In the genomic region with DNA sequence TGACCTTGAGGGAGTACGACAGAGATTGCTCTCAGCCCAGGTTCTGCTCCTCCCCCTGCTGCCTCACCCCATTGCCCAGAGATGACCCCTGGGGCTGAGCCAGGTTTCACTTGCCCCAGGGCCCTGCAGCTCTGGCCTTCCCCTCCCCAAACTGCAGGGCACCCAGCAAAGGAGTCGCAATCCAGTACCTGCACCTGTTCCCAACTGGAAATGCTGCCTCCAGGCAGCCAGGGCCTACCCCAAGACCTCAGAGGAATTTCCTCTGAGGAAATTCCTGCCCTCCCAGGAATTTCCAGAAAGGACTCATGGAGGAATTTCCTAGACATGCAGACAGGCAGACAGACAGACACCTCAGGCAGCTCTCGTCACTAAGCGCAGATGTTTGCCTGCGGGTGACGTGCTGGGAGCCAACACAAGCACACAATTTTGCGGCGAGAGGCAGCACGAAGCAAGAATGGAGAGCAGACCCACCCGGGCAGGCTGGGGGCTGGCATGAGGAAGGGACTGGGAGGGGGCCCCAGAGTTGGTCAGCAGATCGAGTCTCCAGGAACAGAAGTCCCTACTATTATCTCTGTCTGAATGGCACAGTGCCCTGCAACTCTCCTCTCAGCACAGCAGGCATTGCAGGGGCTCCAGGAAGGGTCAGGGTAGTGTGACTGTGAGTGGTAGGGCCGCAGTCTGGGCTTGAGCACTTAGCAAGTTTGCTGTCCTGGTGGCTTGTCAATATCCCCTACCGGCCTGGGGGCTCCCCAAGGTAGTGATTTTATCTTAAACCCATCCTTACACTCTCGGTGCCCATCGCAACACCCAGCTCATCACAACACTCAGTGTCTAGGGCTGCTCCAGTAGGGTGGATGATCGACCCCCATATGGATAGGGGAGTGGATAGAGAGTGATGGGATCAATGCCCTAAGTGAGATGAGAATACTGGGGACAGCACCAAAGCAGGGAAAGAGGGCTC, we compare ENCODE assay signal across 13 cellular contexts. TPM values are rescaled to one million over a fixed set of nuclear protein-coding genes. Genes with fewer than 3 reads are reported as not detected.
DNase-seq lines count a peak whose midpoint lies in the region; ATAC-seq, FAIRE-seq and TF ChIP-seq lines count a peak whose summit lies in the region.
"Had no signal": no experiment of that assay in that cellular context is flagged by ENCODE, and none has a peak within 500 bp of the region (broad histone marks: within the 10 kb centered on the region; RNA-seq: fewer than 3 reads in every experiment).

No MANE protein-coding gene starts in this region.

- no peaks in the 10 kb centered on the region for H3K9me1 ChIP-seq in endothelial cell of umbilical vein (replicated peaks; ENCODE audit: control insufficient read depth, extremely low read depth, insufficient read depth, low read length)

- H3K27me3 Mint-ChIP-seq in glutamatergic neuron (ENCODE audit: unreplicated experiment): peaks cover 21% of the 10 kb centered on the region

- H3K4me2 ChIP-seq in endothelial cell of umbilical vein (ENCODE audit: insufficient read depth, low read length): peak overlapping the region; percentile 33

- H3K27ac Mint-ChIP-seq in glutamatergic neuron (ENCODE audit: unreplicated experiment): no peak overlapping the region
- H3K27ac Mint-ChIP-seq: B cell had no signal

- peaks cover 43% of the 10 kb centered on the region for H3K4me1 ChIP-seq in endothelial cell of umbilical vein (ENCODE audit: control insufficient read depth, extremely low read depth, insufficient read depth, low read length)
- H3K4me1 ChIP-seq in mucosa of descending colon (ENCODE audit: low read depth): peaks cover 28% of the 10 kb centered on the region
- peaks cover 27 to 42% (median 37%) of the 10 kb centered on the region in 6 donors for H3K4me1 ChIP-seq in spleen
- peaks cover 18% of the 10 kb centered on the region for H3K4me1 ChIP-seq in psoas muscle

- H2AFZ ChIP-seq in endothelial cell of umbilical vein (ENCODE audit: low read depth, low read length): no peak overlapping the region

- H3K27me3 ChIP-seq in BJ (ENCODE audit: control insufficient read depth, insufficient read depth, low read length) (peaks cover 55% of the 10 kb centered on the region), endothelial cell of umbilical vein (ENCODE audit: control insufficient read depth in 2 of 2, insufficient read depth in 2 of 2, low read length in 2 of 2) (peaks cover 0 to 4% of the 10 kb centered on the region in 2 experiments), spleen (replicated peaks in 1 of 7) (peaks cover 0 to 57% (median 35%) of the 10 kb centered on the region in 7 donors), psoas muscle (ENCODE audit: insufficient read depth in 3 of 3, low read length in 2 of 3) (peaks cover 0 to 31% (median 0%) of the 10 kb centered on the region in 3 donors)

- DNase-seq in BJ (ENCODE audit: low read depth): peak; percentile 1
- peak; percentile 91 for DNase-seq in RPMI8226
- DNase-seq in endothelial cell of umbilical vein (ENCODE audit: low read depth, low spot score): peak; percentile 83
- DNase-seq in mucosa of descending colon: peak; percentile 66 to 75 (median 67)
- DNase-seq in activated effector memory CD4-positive, alpha-beta T cell treated with Interleukin-2 at 50 U/mL for 16 hours: no peak
- DNase-seq in glutamatergic neuron: no peak
- DNase-seq in spleen: no peak
- no peak for DNase-seq in psoas muscle
- DNase-seq: activated CD4-positive, alpha-beta T cell treated with anti-CD3 and anti-CD28 coated beads, Interleukin-2, amount 50 U/mL, for 4 hours; amniotic stem cell; naive thymus-derived CD8-positive, alpha-beta T cell; NCI-H2081 had no signal

- H3K4me1 Mint-ChIP-seq in glutamatergic neuron (ENCODE audit: low read depth, unreplicated experiment): peaks cover 15% of the 10 kb centered on the region

- H3K9me3 ChIP-seq in endothelial cell of umbilical vein (replicated peaks; ENCODE audit: control insufficient read depth, insufficient read depth, low read length): no peaks in the 10 kb centered on the region
- no peaks in the 10 kb centered on the region for H3K9me3 ChIP-seq in mucosa of descending colon
- H3K9me3 ChIP-seq in spleen: no peaks in the 10 kb centered on the region
- H3K9me3 ChIP-seq in psoas muscle: no peaks in the 10 kb centered on the region

- dilution Hi-C loops in endothelial cell of umbilical vein (cut with MboI; ENCODE audit: extremely low pct_ligation_motif_present, low sequenced_read_pairs): no loop called here

- CTCF ChIA-PET in BJ (lab: Yijun Ruan, JAX): interaction anchor here (0.8 to 2.9 kb wide), 6 partner anchors 10 to 48 kb away, joined by 3 to 11 read pairs (median 6); partner anchors contain the start of gene KRTCAP2
- CTCF ChIA-PET in endothelial cell of umbilical vein (lab: Charles Lee): interaction anchor here (0.6 to 15.5 kb wide), 11 partner anchors 9 to 844 kb away, joined by 3 to 204 read pairs (median 5); partner anchors contain the start of genes KRTCAP2 and SLC50A1

- POLR2A ChIA-PET in BJ (lab: Charles Lee): no interaction called here
- POLR2A ChIA-PET in endothelial cell of umbilical vein (lab: Charles Lee): interaction anchor here (0.7 kb wide), 1 partner anchor 164 kb away, joined by 3 read pairs; no protein-coding TSS in a partner anchor

- TF ChIP-seq CTCF in BJ (IDR thresholded peaks at IDR 0.05; ENCODE audit: insufficient read depth, low read depth, low read length) (no peak), endothelial cell of umbilical vein (IDR thresholded peaks at IDR 0.05; ENCODE audit: extremely low read depth in 1 of 2, insufficient read depth in 1 of 2, low read depth in 1 of 2, low read length in 2 of 2) (no peak), mucosa of descending colon (IDR thresholded peaks at IDR 0.05) (no peak), glutamatergic neuron (IDR thresholded peaks at IDR 0.05; ENCODE audit: partially characterized antibody, unreplicated experiment) (no peak), spleen (IDR thresholded peaks at IDR 0.05 in 8 of 11, conservative IDR thresholded peaks at IDR 0.05 in 3 of 11) (no peak), psoas muscle (IDR thresholded peaks at IDR 0.05) (no peak)

- no peaks in the 10 kb centered on the region for H3K36me3 Mint-ChIP-seq in glutamatergic neuron (ENCODE audit: unreplicated experiment)
- H3K36me3 Mint-ChIP-seq: naive thymus-derived CD8-positive, alpha-beta T cell had no signal

- 80 to 94% (median 88%) methylated on average over 16 of the region's 16 CpGs for WGBS in spleen, 5 donors
- WGBS in psoas muscle, 3 donors: 67 to 71% (median 69%) methylated on average over 16 of the region's 16 CpGs

- peak overlapping the region; percentile 59 for H3K9ac ChIP-seq in endothelial cell of umbilical vein (replicated peaks; ENCODE audit: extremely low read depth, insufficient read depth, low read length)

- intact Hi-C loops in endothelial cell of umbilical vein (cut with micrococcal nuclease): loop anchor here (1.0 to 5.0 kb wide), 2 partner anchors 30 to 152 kb away; partner anchors contain the start of genes CKS1B and SHC1
- intact Hi-C loops in mucosa of descending colon (cut with DNase I, micrococcal nuclease): no loop called here
- intact Hi-C loops in spleen (cut with DNase I; ENCODE audit: low total_unique reads): no loop called here
- intact Hi-C loops in psoas muscle (cut with DNase I): loop anchor here (5.0 kb wide), 2 partner anchors 32 to 43 kb away; no protein-coding TSS in a partner anchor

- peak; percentile 55 for FAIRE-seq in endothelial cell of umbilical vein (lab: Jason Lieb, UNC)

- TF ChIP-seq POLR2A in endothelial cell of umbilical vein (IDR thresholded peaks at IDR 0.05; ENCODE audit: low read depth, low read length): no peak
- no peak for TF ChIP-seq POLR2A in spleen (IDR thresholded peaks at IDR 0.05)

- H3K36me3 ChIP-seq in BJ (ENCODE audit: control insufficient read depth, insufficient read depth, low read length) (no peaks in the 10 kb centered on the region), endothelial cell of umbilical vein (ENCODE audit: control insufficient read depth in 2 of 2, extremely low read depth in 1 of 2, insufficient read depth in 2 of 2, low read length in 2 of 2) (peaks cover 0 to under 1% of the 10 kb centered on the region in 2 experiments), mucosa of descending colon (ENCODE audit: low read depth) (no peaks in the 10 kb centered on the region), spleen (no peaks in the 10 kb centered on the region), psoas muscle (ENCODE audit: insufficient read depth in 1 of 2, low read depth in 1 of 2) (no peaks in the 10 kb centered on the region)

- H3K4me3 ChIP-seq in BJ (ENCODE audit: low read depth, low read length) (no peak overlapping the region), endothelial cell of umbilical vein (replicated peaks in 1 of 3; ENCODE audit: insufficient read depth in 1 of 3, low read depth in 1 of 3, low read length in 3 of 3) (no peak overlapping the region), mucosa of descending colon (no peak overlapping the region), spleen (no peak overlapping the region), psoas muscle (no peak overlapping the region)

- no peak for ATAC-seq in mucosa of descending colon
- no peak for ATAC-seq in psoas muscle
- ATAC-seq: naive thymus-derived CD8-positive, alpha-beta T cell had no signal

- no TSS peak for BruUV-seq in endothelial cell of umbilical vein (replicated peaks; lab: Mats Ljungman, UMichigan)

- H3K4me3 Mint-ChIP-seq in glutamatergic neuron (ENCODE audit: unreplicated experiment): no peak overlapping the region

- H3K27ac ChIP-seq in endothelial cell of umbilical vein (ENCODE audit: insufficient read depth, low read depth, low read length): peak overlapping the region; percentile 90
- H3K27ac ChIP-seq in spleen: no peak overlapping the region
- no peak overlapping the region for H3K27ac ChIP-seq in psoas muscle

- peaks cover 4% of the 10 kb centered on the region for H3K9me3 Mint-ChIP-seq in glutamatergic neuron (ENCODE audit: unreplicated experiment)
- H3K9me3 Mint-ChIP-seq: naive thymus-derived CD8-positive, alpha-beta T cell had no signal

- H3K79me2 ChIP-seq in endothelial cell of umbilical vein (ENCODE audit: control insufficient read depth, insufficient read depth, low read length): peaks cover 10% of the 10 kb centered on the region

- no peaks in the 10 kb centered on the region for H4K20me1 ChIP-seq in endothelial cell of umbilical vein (replicated peaks; ENCODE audit: control insufficient read depth, extremely low read depth, insufficient read depth, low read length)

RNA-seq across cellular contexts. Expression of gene EFNA1, which starts 2.9 kb away (rescaled TPM):
- 1.1 and 1.6 TPM in 2 replicates for polyA plus RNA-seq in BJ (2011; rRNA removed)
- 0.31 and 1.00 TPM in 2 replicates for polyA minus RNA-seq in BJ (2011; rRNA and poly(A)+ RNA removed)
- 107 and 111 TPM in 2 replicates for total RNA-seq in endothelial cell of umbilical vein
- polyA plus RNA-seq in endothelial cell of umbilical vein: 289 and 295 TPM in 2 replicates
- 268 and 300 TPM in 2 replicates for polyA plus RNA-seq in endothelial cell of umbilical vein (2011; cell fraction: cytosol; rRNA removed)
- 383 and 395 TPM in 2 replicates for polyA plus RNA-seq in endothelial cell of umbilical vein (2011; cell fraction: nucleus; rRNA removed)
- polyA plus RNA-seq in endothelial cell of umbilical vein (2012): 46.9 and 49.6 TPM in 2 replicates
- 211 and 255 TPM in 2 replicates for polyA minus RNA-seq in endothelial cell of umbilical vein
- 133 TPM for polyA minus RNA-seq in endothelial cell of umbilical vein (2011; cell fraction: cytosol; rRNA and poly(A)+ RNA removed)
- 87.5 and 107 TPM in 2 replicates for polyA minus RNA-seq in endothelial cell of umbilical vein (2011; cell fraction: nucleus; rRNA and poly(A)+ RNA removed)
- 100 to 1,000 TPM in 2 of 3 donors, 10 to 100 TPM in 1; 46.3 to 198 (median 110) TPM for total RNA-seq in mucosa of descending colon
- 1.7 TPM for total RNA-seq in glutamatergic neuron (ENCODE audit: unreplicated experiment)
- total RNA-seq in spleen: 10 to 100 TPM in 5 of 7 donors, 1 to 10 TPM in 2; 8.0 to 19.4 (median 10.3) TPM
- 1 to 10 TPM; 3.7 to 8.0 (median 7.8) TPM for polyA plus RNA-seq in spleen
- total RNA-seq in psoas muscle: 10 to 100 TPM; 11.4 to 42.6 (median 33.0) TPM
- 10 to 100 TPM in 2 of 3 donors, 1 to 10 TPM in 1; 5.5 to 15.0 (median 12.4) TPM for polyA plus RNA-seq in psoas muscle
- total RNA-seq: B cell had no signal

RNA-seq across cellular contexts. Expression of gene SLC50A1, which starts 10.9 kb away (rescaled TPM):
- 39.5 and 47.4 TPM in 2 replicates for polyA plus RNA-seq in BJ (2011; rRNA removed)
- polyA minus RNA-seq in BJ (2011; rRNA and poly(A)+ RNA removed): 20.7 and 33.1 TPM in 2 replicates
- total RNA-seq in endothelial cell of umbilical vein: 29.5 and 30.8 TPM in 2 replicates
- 66.1 and 70.4 TPM in 2 replicates for polyA plus RNA-seq in endothelial cell of umbilical vein
- polyA plus RNA-seq in endothelial cell of umbilical vein (2011; cell fraction: cytosol; rRNA removed): 50.3 and 53.2 TPM in 2 replicates
- polyA plus RNA-seq in endothelial cell of umbilical vein (2011; cell fraction: nucleus; rRNA removed): 19.9 and 27.1 TPM in 2 replicates
- 24.9 and 28.5 TPM in 2 replicates for polyA plus RNA-seq in endothelial cell of umbilical vein (2012)
- polyA minus RNA-seq in endothelial cell of umbilical vein: 37.9 and 44.6 TPM in 2 replicates
- 24.1 TPM for polyA minus RNA-seq in endothelial cell of umbilical vein (2011; cell fraction: cytosol; rRNA and poly(A)+ RNA removed)
- 9.4 and 13.5 TPM in 2 replicates for polyA minus RNA-seq in endothelial cell of umbilical vein (2011; cell fraction: nucleus; rRNA and poly(A)+ RNA removed)
- 10 to 100 TPM; 38.7 to 95.8 (median 66.4) TPM for total RNA-seq in mucosa of descending colon
- 8.6 TPM for total RNA-seq in glutamatergic neuron (ENCODE audit: unreplicated experiment)
- total RNA-seq in spleen: 10 to 100 TPM; 28.4 to 41.4 (median 38.2) TPM
- 10 to 100 TPM; 60.1 to 73.8 (median 72.5) TPM for polyA plus RNA-seq in spleen
- total RNA-seq in psoas muscle: 1 to 10 TPM; 6.7 to 8.4 (median 7.8) TPM
- polyA plus RNA-seq in psoas muscle: 10 to 100 TPM in 2 of 3 donors, 1 to 10 TPM in 1; 7.5 to 16.2 (median 10.8) TPM

RNA-seq across cellular contexts. Expression of gene DPM3, which starts 15.5 kb away (rescaled TPM):
- 28.0 and 34.1 TPM in 2 replicates for polyA plus RNA-seq in BJ (2011; rRNA removed)
- 8.4 and 11.8 TPM in 2 replicates for polyA minus RNA-seq in BJ (2011; rRNA and poly(A)+ RNA removed)
- total RNA-seq in endothelial cell of umbilical vein: 69.6 and 78.8 TPM in 2 replicates
- 258 and 315 TPM in 2 replicates for polyA plus RNA-seq in endothelial cell of umbilical vein
- polyA plus RNA-seq in endothelial cell of umbilical vein (2011; cell fraction: cytosol; rRNA removed): 105 and 126 TPM in 2 replicates
- polyA plus RNA-seq in endothelial cell of umbilical vein (2011; cell fraction: nucleus; rRNA removed): 31.3 and 32.5 TPM in 2 replicates
- 62.2 and 63.4 TPM in 2 replicates for polyA plus RNA-seq in endothelial cell of umbilical vein (2012)
- 16.3 and 17.2 TPM in 2 replicates for polyA minus RNA-seq in endothelial cell of umbilical vein
- polyA minus RNA-seq in endothelial cell of umbilical vein (2011; cell fraction: cytosol; rRNA and poly(A)+ RNA removed): 39.9 TPM
- polyA minus RNA-seq in endothelial cell of umbilical vein (2011; cell fraction: nucleus; rRNA and poly(A)+ RNA removed): 3.8 and 6.2 TPM in 2 replicates
- total RNA-seq in mucosa of descending colon: 100 to 1,000 TPM in 1 of 3 donors, 10 to 100 TPM in 2; 76.3 to 106 (median 78.4) TPM
- 27.7 TPM for total RNA-seq in glutamatergic neuron (ENCODE audit: unreplicated experiment)
- 10 to 100 TPM; 25.0 to 62.4 (median 49.9) TPM for total RNA-seq in spleen
- polyA plus RNA-seq in spleen: 100 to 1,000 TPM; 205 to 262 (median 229) TPM
- total RNA-seq in psoas muscle: 10 to 100 TPM; 47.0 to 54.5 (median 50.0) TPM
- 100 to 1,000 TPM; 110 to 123 (median 122) TPM for polyA plus RNA-seq in psoas muscle

RNA-seq across cellular contexts. Expression of gene EFNA3, which starts 46.1 kb away (rescaled TPM):
- polyA plus RNA-seq in BJ (2011; rRNA removed): 1.4 and 1.8 TPM in 2 replicates
- 0.47 and 1.2 TPM in 2 replicates for polyA minus RNA-seq in BJ (2011; rRNA and poly(A)+ RNA removed)
- 2.2 TPM in 2 replicates for total RNA-seq in endothelial cell of umbilical vein
- 2.5 and 4.2 TPM in 2 replicates for polyA plus RNA-seq in endothelial cell of umbilical vein
- polyA plus RNA-seq in endothelial cell of umbilical vein (2011; cell fraction: cytosol; rRNA removed): 2.0 and 3.0 TPM in 2 replicates
- polyA plus RNA-seq in endothelial cell of umbilical vein (2011; cell fraction: nucleus; rRNA removed): 1.1 and 2.3 TPM in 2 replicates
- polyA plus RNA-seq in endothelial cell of umbilical vein (2012): 1.5 and 2.3 TPM in 2 replicates
- polyA minus RNA-seq in endothelial cell of umbilical vein: 1.2 and 1.6 TPM in 2 replicates
- 4.2 TPM for polyA minus RNA-seq in endothelial cell of umbilical vein (2011; cell fraction: cytosol; rRNA and poly(A)+ RNA removed)
- 0.24 and 0.77 TPM in 2 replicates for polyA minus RNA-seq in endothelial cell of umbilical vein (2011; cell fraction: nucleus; rRNA and poly(A)+ RNA removed)
- total RNA-seq in mucosa of descending colon: 10 to 100 TPM in 1 of 3 donors, 1 to 10 TPM in 2; 2.1 to 17.4 (median 5.6) TPM
- 14.6 TPM for total RNA-seq in glutamatergic neuron (ENCODE audit: unreplicated experiment)
- total RNA-seq in spleen: 1 to 10 TPM in 6 of 7 donors, not detected in 1; 1.6 to 4.3 (median 2.4) TPM
- polyA plus RNA-seq in spleen: 1 to 10 TPM; 1.4 to 2.0 (median 1.7) TPM
- total RNA-seq in psoas muscle: under 1 TPM in 3 of 4 donors, not detected in 1; 0.32 to 0.69 (median 0.57) TPM
- under 1 TPM; 0.17 to 1.00 (median 0.39) TPM for polyA plus RNA-seq in psoas muscle

RNA-seq across cellular contexts. Expression of gene KRTCAP2, which starts 48.3 kb away (rescaled TPM):
- polyA plus RNA-seq in BJ (2011; rRNA removed) (211 and 225 TPM in 2 replicates), endothelial cell of umbilical vein (362 and 409 TPM in 2 replicates), spleen (100 to 1,000 TPM; 193 to 203 (median 200) TPM), psoas muscle (100 to 1,000 TPM; 137 to 171 (median 149) TPM)
- polyA minus RNA-seq in BJ (2011; rRNA and poly(A)+ RNA removed): 235 and 300 TPM in 2 replicates
- total RNA-seq in endothelial cell of umbilical vein (170 and 207 TPM in 2 replicates), mucosa of descending colon (100 to 1,000 TPM; 162 to 190 (median 176) TPM), glutamatergic neuron (ENCODE audit: unreplicated experiment) (108 TPM), spleen (100 to 1,000 TPM; 113 to 154 (median 136) TPM), psoas muscle (100 to 1,000 TPM; 115 to 152 (median 118) TPM)
- polyA plus RNA-seq in endothelial cell of umbilical vein (2011; cell fraction: cytosol; rRNA removed): 298 and 301 TPM in 2 replicates
- 92.2 and 112 TPM in 2 replicates for polyA plus RNA-seq in endothelial cell of umbilical vein (2011; cell fraction: nucleus; rRNA removed)
- 200 and 222 TPM in 2 replicates for polyA plus RNA-seq in endothelial cell of umbilical vein (2012)
- 246 and 346 TPM in 2 replicates for polyA minus RNA-seq in endothelial cell of umbilical vein
- polyA minus RNA-seq in endothelial cell of umbilical vein (2011; cell fraction: cytosol; rRNA and poly(A)+ RNA removed): 286 TPM
- polyA minus RNA-seq in endothelial cell of umbilical vein (2011; cell fraction: nucleus; rRNA and poly(A)+ RNA removed): 38.0 and 44.5 TPM in 2 replicates

Comparison
In these comparisons a context has a peak if more than half of its experiments do, and no peak if none do; other contexts are left out.
1. DNase-seq: peak in BJ (single experiment), RPMI8226 (single experiment), endothelial cell of umbilical vein (single experiment) and mucosa of descending colon (3 of 3); none in activated effector memory CD4-positive, alpha-beta T cell treated with Interleukin-2 at 50 U/mL for 16 hours (single experiment), glutamatergic neuron (single experiment), spleen (single experiment) and psoas muscle (0 of 2).
2. intact Hi-C loops: an anchor here in endothelial cell of umbilical vein (1.0 to 5.0 kb wide) and psoas muscle (5.0 kb wide); none called in mucosa of descending colon and spleen.